In genomic region chr11:119017377-119017776, GRCh38 we compare ENCODE assay signal across 4 cellular contexts. TPM values are rescaled to one million over a fixed set of nuclear protein-coding genes. Genes with fewer than 3 reads are reported as not detected.
DNase-seq lines count a peak whose midpoint lies in the region; TF ChIP-seq lines count a peak whose summit lies in the region.
"Not testable (repeated sequence)": the region's sequence is repeated elsewhere in the genome, so short reads cannot be mapped to it uniquely, and the experiment has no call there.

No MANE protein-coding gene starts in this region.

- not testable (repeated sequence) for TF ChIP-seq EP300 in tibial nerve (IDR thresholded peaks at IDR 0.05)

- H3K4me3 ChIP-seq in NB4 (ENCODE audit: low read depth, low read length) (peak overlapping the region; percentile 100), cardiac fibroblast (replicated peaks in 1 of 2; ENCODE audit: low read depth in 2 of 2, low read length in 2 of 2) (peak overlapping the region; percentile 94 to 97), tibial nerve (peak overlapping the region; percentile 76 to 100 (median 94))

- H3K36me3 ChIP-seq in tibial nerve: peaks cover 5 to 61% (median 39%) of the 10 kb centered on the region in 3 donors

- not testable (repeated sequence) for H3K27me3 ChIP-seq in tibial nerve

- H3K9me3 ChIP-seq in tibial nerve: not testable (repeated sequence)

- TF ChIP-seq CTCF in NB4 (IDR thresholded peaks at IDR 0.05; ENCODE audit: low read depth, low read length); cardiac fibroblast (IDR thresholded peaks at IDR 0.05; ENCODE audit: low read depth, low read length); tibial nerve (IDR thresholded peaks at IDR 0.05): not testable (repeated sequence)

- not testable (repeated sequence) for DNase-seq in NB4 (ENCODE audit: low read depth); tibial nerve (ENCODE audit: low spot score in 2 of 2)
- DNase-seq in cardiac fibroblast (ENCODE audit: low read depth in 2 of 2): peak in 1 of 2 donors; percentile 21
- DNase-seq in lung microvascular endothelial cell (ENCODE audit: low read depth in 2 of 2): peak; percentile 17 to 19

- peak overlapping the region; percentile 85 to 97 (median 94) for H3K27ac ChIP-seq in tibial nerve

- 3 to 4% methylated on average over 10 of the region's 10 CpGs for whole genome bisulfite sequencing in tibial nerve, 2 donors

- H3K4me1 ChIP-seq in tibial nerve: peaks cover 0 to 54% (median 29%) of the 10 kb centered on the region in 4 donors

- TF ChIP-seq POLR2A in NB4 (IDR thresholded peaks at IDR 0.05; ENCODE audit: extremely low read depth, insufficient read length); tibial nerve (IDR thresholded peaks at IDR 0.05): not testable (repeated sequence)

RNA-seq across cellular contexts. Expression of gene RPS25, which starts 0.8 kb away (rescaled TPM):
- total RNA-seq in lung microvascular endothelial cell (413 and 578 TPM in 2 replicates), tibial nerve (1,000 to 10,000 TPM; 1,034 to 1,871 (median 1,524) TPM)

RNA-seq across cellular contexts. Expression of gene TRAPPC4, which starts 1.2 kb away (rescaled TPM):
- 73.2 and 89.8 TPM in 2 replicates for total RNA-seq in lung microvascular endothelial cell
- total RNA-seq in tibial nerve: 10 to 100 TPM; 64.7 to 92.0 (median 81.8) TPM

RNA-seq across cellular contexts. Expression of gene SLC37A4, which starts 13.3 kb away (rescaled TPM):
- total RNA-seq in lung microvascular endothelial cell (9.9 and 10.2 TPM in 2 replicates), tibial nerve (10 to 100 TPM; 24.6 to 32.2 (median 29.2) TPM)

RNA-seq across cellular contexts. Expression of gene CENATAC, which starts 19.4 kb away (rescaled TPM):
- total RNA-seq in lung microvascular endothelial cell (4.4 and 8.5 TPM in 2 replicates), tibial nerve (100 to 1,000 TPM in 1 of 4 donors, 10 to 100 TPM in 3; 77.3 to 158 (median 88.0) TPM)

RNA-seq across cellular contexts. Expression of gene HYOU1, which starts 39.6 kb away (rescaled TPM):
- total RNA-seq in lung microvascular endothelial cell (118 and 150 TPM in 2 replicates), tibial nerve (100 to 1,000 TPM in 1 of 4 donors, 10 to 100 TPM in 3; 78.1 to 102 (median 91.3) TPM)
